6 cellular contexts compared by ENCODE assay signal in genomic region chr6:33428891-33429744, GRCh38. TPM values are rescaled to one million over a fixed set of nuclear protein-coding genes. Genes with fewer than 3 reads are reported as not detected.
DNase-seq lines count a peak whose midpoint lies in the region; ATAC-seq, FAIRE-seq and TF ChIP-seq lines count a peak whose summit lies in the region.

No MANE protein-coding gene starts in this region.

- peaks cover 13 to 26% of the 10 kb centered on the region in 2 donors for H3K36me3 Mint-ChIP-seq in activated naive CD4-positive, alpha-beta T cell treated with anti-CD3 and anti-CD28 coated beads, Interleukin-2, amount 50 U/mL, for 72 hours
- H3K36me3 Mint-ChIP-seq in nephron progenitor cell (ENCODE audit: low read depth), result peaks cover 2% of the 10 kb centered on the region

- H3K9me3 Mint-ChIP-seq in activated naive CD4-positive, alpha-beta T cell treated with anti-CD3 and anti-CD28 coated beads, Interleukin-2, amount 50 U/mL, for 72 hours, result no peaks in the 10 kb centered on the region
- no peaks in the 10 kb centered on the region for H3K9me3 Mint-ChIP-seq in nephron progenitor cell

- peak; percentile 66 for FAIRE-seq in GM12891 (lab: Jason Lieb, UNC)

- ATAC-seq in activated naive CD4-positive, alpha-beta T cell treated with anti-CD3 and anti-CD28 coated beads, Interleukin-2, amount 50 U/mL, for 72 hours, result no peak
- ATAC-seq in HG02884 (IDR thresholded peaks at IDR 0.05; ENCODE audit: unreplicated experiment), result no peak

- TF ChIP-seq CTCF in nephron progenitor cell (IDR thresholded peaks at IDR 0.05), result no peak

- DNase-seq in GM12891 (ENCODE audit: insufficient read length, low spot score) (no peak), nephron progenitor cell (no peak), NCI-H446 treated with DMSO at 0.1 percent for 48 hours (lab: John Stamatoyannopoulos, UW) (no peak), activated gamma-delta T cell (lab: John Stamatoyannopoulos, UW) (no peak)
- DNase-seq in activated naive CD4-positive, alpha-beta T cell treated with anti-CD3 and anti-CD28 coated beads, Interleukin-2, amount 50 U/mL, for 72 hours (ENCODE audit: low spot score in 2 of 2), result no peak

- peak overlapping the region; percentile 56 to 70 for H3K27ac Mint-ChIP-seq in activated naive CD4-positive, alpha-beta T cell treated with anti-CD3 and anti-CD28 coated beads, Interleukin-2, amount 50 U/mL, for 72 hours
- H3K27ac Mint-ChIP-seq in nephron progenitor cell, result peak overlapping the region; percentile 71

- peaks cover 90% of the 10 kb centered on the region for H3K4me1 Mint-ChIP-seq in nephron progenitor cell

- H3K27me3 Mint-ChIP-seq in nephron progenitor cell (ENCODE audit: low read depth, poor library complexity), result no peaks in the 10 kb centered on the region

- TF ChIP-seq POLR2A in GM12891 (IDR thresholded peaks at IDR 0.05; ENCODE audit: low read depth, low read length), result no peak

- H3K4me3 Mint-ChIP-seq in nephron progenitor cell, result peak overlapping the region; percentile 89

TF ChIP-seq in GM12891, 5 proteins besides CTCF, POLR2A, EP300 and RAD21:
- TF ChIP-seq POLR2AphosphoS5 (IDR thresholded peaks at IDR 0.05; ENCODE audit: low read depth, low read length) (no peak), PAX5 (IDR thresholded peaks at IDR 0.05; ENCODE audit: insufficient read depth, low read length, severe bottlenecking) (no peak), TAF1 (IDR thresholded peaks at IDR 0.05; ENCODE audit: low read depth, low read length) (no peak), POU2F2 (IDR thresholded peaks at IDR 0.05; ENCODE audit: low read depth, low read length) (no peak), SPI1 (IDR thresholded peaks at IDR 0.05; ENCODE audit: low read depth, low read length) (no peak)

RNA-seq across cellular contexts. Expression of gene SYNGAP1, which starts 9.3 kb away (rescaled TPM):
- 10.4 TPM for polyA plus RNA-seq in GM12891 (2012; ENCODE audit: low read depth, missing spikeins)
- 10 to 100 TPM; 70.5 to 71.7 TPM for total RNA-seq in activated naive CD4-positive, alpha-beta T cell treated with anti-CD3 and anti-CD28 coated beads, Interleukin-2, amount 50 U/mL, for 72 hours

RNA-seq across cellular contexts. Expression of gene CUTA, which starts 11.2 kb away (rescaled TPM):
- polyA plus RNA-seq in GM12891 (2012; ENCODE audit: low read depth, missing spikeins), result 237 TPM
- total RNA-seq in activated naive CD4-positive, alpha-beta T cell treated with anti-CD3 and anti-CD28 coated beads, Interleukin-2, amount 50 U/mL, for 72 hours, result 100 to 1,000 TPM; 186 to 334 TPM

RNA-seq across cellular contexts. Expression of gene PHF1, which starts 18.3 kb away (rescaled TPM):
- 23.5 TPM for polyA plus RNA-seq in GM12891 (2012; ENCODE audit: low read depth, missing spikeins)
- total RNA-seq in activated naive CD4-positive, alpha-beta T cell treated with anti-CD3 and anti-CD28 coated beads, Interleukin-2, amount 50 U/mL, for 72 hours, result 100 to 1,000 TPM in 1 of 2 donors, 10 to 100 TPM in 1; 27.5 to 156 TPM

RNA-seq across cellular contexts. Expression of gene ZBTB9, which starts 25.3 kb away (rescaled TPM):
- polyA plus RNA-seq in GM12891 (2012; ENCODE audit: low read depth, missing spikeins), result 4.1 TPM
- 10 to 100 TPM in 1 of 2 donors, 1 to 10 TPM in 1; 9.4 to 12.5 TPM for total RNA-seq in activated naive CD4-positive, alpha-beta T cell treated with anti-CD3 and anti-CD28 coated beads, Interleukin-2, amount 50 U/mL, for 72 hours

RNA-seq across cellular contexts. Expression of gene KIFC1, which starts 37.5 kb away (rescaled TPM):
- 29.0 TPM for polyA plus RNA-seq in GM12891 (2012; ENCODE audit: low read depth, missing spikeins)
- 100 to 1,000 TPM; 103 to 170 TPM for total RNA-seq in activated naive CD4-positive, alpha-beta T cell treated with anti-CD3 and anti-CD28 coated beads, Interleukin-2, amount 50 U/mL, for 72 hours
